ENCODE assay signal across 9 cellular contexts in the genomic region with DNA sequence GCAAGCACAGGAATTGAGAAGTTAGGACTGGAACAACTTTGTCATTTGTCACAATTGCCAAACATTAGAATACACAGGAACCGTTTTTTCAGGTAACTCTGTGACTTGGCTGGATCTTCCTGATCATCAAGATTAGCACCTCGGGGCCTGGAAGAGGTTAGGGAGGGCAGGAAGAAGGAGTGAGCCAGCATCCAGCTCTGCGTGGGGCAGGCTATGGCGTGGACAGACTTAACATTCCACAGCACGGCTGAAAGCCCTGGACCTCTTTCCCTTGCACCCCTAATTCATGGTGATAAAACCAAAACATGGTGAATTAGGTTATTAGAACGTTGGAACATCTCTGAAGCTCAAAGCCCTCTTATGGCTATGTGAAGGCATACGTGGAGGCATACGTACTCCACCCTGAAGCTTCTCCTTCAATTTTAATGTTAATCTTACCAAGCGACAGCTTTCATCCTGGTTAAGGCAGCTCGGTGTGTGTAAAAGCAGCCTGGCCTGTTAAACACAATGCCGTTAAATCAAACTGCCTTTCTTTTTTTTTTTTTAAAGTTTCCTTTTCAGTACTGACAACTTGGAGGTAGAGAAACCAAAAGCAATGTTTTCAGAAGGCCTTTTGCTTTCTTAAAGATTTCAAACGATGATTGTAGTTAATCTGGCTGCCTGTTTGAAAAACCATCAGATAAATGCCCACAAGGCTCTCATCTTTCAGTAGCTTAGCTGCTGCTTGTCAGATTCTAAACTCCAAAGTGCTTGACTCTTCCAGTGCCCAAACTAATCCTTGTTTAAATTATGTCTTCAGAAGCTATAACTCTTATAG. TPM values are rescaled to one million over a fixed set of nuclear protein-coding genes. Genes with fewer than 3 reads are reported as not detected.
DNase-seq lines count a peak whose midpoint lies in the region; TF ChIP-seq lines count a peak whose summit lies in the region.
"Had no signal": no experiment of that assay in that cellular context is flagged by ENCODE, and none has a peak within 500 bp of the region (broad histone marks: within the 10 kb centered on the region; RNA-seq: fewer than 3 reads in every experiment).

No MANE protein-coding gene starts in this region.

- no peak for TF ChIP-seq CTCF in progenitor cell of endocrine pancreas (IDR thresholded peaks at IDR 0.05; ENCODE audit: unreplicated experiment)

- H3K4me3 Mint-ChIP-seq in progenitor cell of endocrine pancreas (ENCODE audit: low read depth) = no peak overlapping the region

- WGBS in ectodermal cell, 2 experiments = 42 to 48% methylated on average over 12 of the region's 12 CpGs

- H3K36me3 ChIP-seq in ectodermal cell (ENCODE audit: control insufficient read depth, insufficient read depth, low read length) = no peaks in the 10 kb centered on the region

- peak overlapping the region; percentile 85 for H3K27ac Mint-ChIP-seq in progenitor cell of endocrine pancreas

- peaks cover 45% of the 10 kb centered on the region for H3K4me1 Mint-ChIP-seq in progenitor cell of endocrine pancreas (ENCODE audit: low read depth)

- H3K27me3 ChIP-seq in ectodermal cell (ENCODE audit: control insufficient read depth, insufficient read depth, low read length, poor library complexity, severe bottlenecking) = peaks cover 17% of the 10 kb centered on the region

- H3K36me3 Mint-ChIP-seq in progenitor cell of endocrine pancreas (ENCODE audit: insufficient read depth) = no peaks in the 10 kb centered on the region

- peak overlapping the region; percentile 21 for H3K27ac ChIP-seq in ectodermal cell (ENCODE audit: insufficient read depth, low read depth, low read length, poor library complexity, severe bottlenecking)

- H3K27me3 Mint-ChIP-seq in progenitor cell of endocrine pancreas = no peaks in the 10 kb centered on the region

- H3K4me3 ChIP-seq in ectodermal cell (ENCODE audit: insufficient read depth, low read depth, low read length) = no peak overlapping the region

- no peaks in the 10 kb centered on the region for H3K9me3 Mint-ChIP-seq in progenitor cell of endocrine pancreas (ENCODE audit: low read depth)

- DNase-seq in EL = peak; percentile 32
- peak; percentile 45 for DNase-seq in OCI-M1 (lab: John Stamatoyannopoulos, UW)
- no peak for DNase-seq in progenitor cell of endocrine pancreas (ENCODE audit: low spot score, unreplicated experiment)
- no peak for DNase-seq in NCI-H1930 (lab: John Stamatoyannopoulos, UW)
- DNase-seq in iPS-NIHi11 (ENCODE audit: low spot score) = no peak
- DNase-seq in NOMO-1 treated with dmso at 0.1 percent for 144 hours (lab: John Stamatoyannopoulos, UW; ENCODE audit: unreplicated experiment) = no peak
- DNase-seq in HuH-7.5 (ENCODE audit: low spot score) = no peak
- DNase-seq: NCI-H510A treated with DMSO at 0.1 percent for 48 hours had no signal

- no peaks in the 10 kb centered on the region for H3K9me3 ChIP-seq in ectodermal cell (ENCODE audit: control insufficient read depth, low read length)

- peaks cover 29% of the 10 kb centered on the region for H3K4me1 ChIP-seq in ectodermal cell (ENCODE audit: control insufficient read depth, insufficient read depth, low read length)

RNA-seq across cellular contexts. Expression of gene GRK5, which starts 4.5 kb away (rescaled TPM):
- 7.3 TPM for polyA plus RNA-seq in ectodermal cell (2013, experiment 1 of 4)
- 7.9 TPM for polyA plus RNA-seq in ectodermal cell (2013, experiment 2 of 4)
- polyA plus RNA-seq in ectodermal cell (2013, experiment 3 of 4) = 6.4 TPM
- 6.7 TPM for polyA plus RNA-seq in ectodermal cell (2013, experiment 4 of 4)
- total RNA-seq in progenitor cell of endocrine pancreas = 21.6 and 23.0 TPM in 2 replicates

RNA-seq across cellular contexts. Expression of gene PRDX3, which starts 33.2 kb away (rescaled TPM):
- polyA plus RNA-seq in ectodermal cell (2013, experiment 1 of 4) = 229 TPM
- 244 TPM for polyA plus RNA-seq in ectodermal cell (2013, experiment 2 of 4)
- polyA plus RNA-seq in ectodermal cell (2013, experiment 3 of 4) = 253 TPM
- 268 TPM for polyA plus RNA-seq in ectodermal cell (2013, experiment 4 of 4)
- total RNA-seq in progenitor cell of endocrine pancreas = 116 and 117 TPM in 2 replicates

RNA-seq across cellular contexts. Expression of gene SFXN4, which starts 46.3 kb away (rescaled TPM):
- polyA plus RNA-seq in ectodermal cell (2013, experiment 1 of 4) = 22.5 TPM
- polyA plus RNA-seq in ectodermal cell (2013, experiment 2 of 4) = 17.8 TPM
- polyA plus RNA-seq in ectodermal cell (2013, experiment 3 of 4) = 16.8 TPM
- polyA plus RNA-seq in ectodermal cell (2013, experiment 4 of 4) = 13.2 TPM
- total RNA-seq in progenitor cell of endocrine pancreas = 25.7 and 27.2 TPM in 2 replicates

Comparison
In these comparisons a context has a peak if more than half of its experiments do, and no peak if none do; other contexts are left out.
1. DNase-seq: peak in EL (single experiment) and OCI-M1 (single experiment); none in progenitor cell of endocrine pancreas (single experiment), NCI-H1930 (0 of 2), iPS-NIHi11 (single experiment), NOMO-1 treated with dmso at 0.1 percent for 144 hours (single experiment) and HuH-7.5 (single experiment).